8 cellular contexts compared by ENCODE assay signal in genomic region chr10:15369642-15370211, GRCh38. TPM values are rescaled to one million over a fixed set of nuclear protein-coding genes. Genes with fewer than 3 reads are reported as not detected.
DNase-seq lines count a peak whose midpoint lies in the region; ATAC-seq, FAIRE-seq and TF ChIP-seq lines count a peak whose summit lies in the region.

No MANE protein-coding gene starts in this region.

- H3K4me1 Mint-ChIP-seq in stimulated activated memory B cell treated with anti-CD40 and anti-IgM and Interleukin-4, amounts not matched to agents 10 μg/mL and 1 μg/mL and 100 μg/mL, for 72 hours = peaks cover 7% of the 10 kb centered on the region

- 20 to 22% methylated on average over 10 to 23 of the region's 23 CpGs for WGBS in body of pancreas, 2 donors

- CTCF ChIA-PET in A673 (lab: Charles Lee) = interaction anchor here (0.5 to 0.7 kb wide), 2 partner anchors 74 to 338 kb away, joined by 4 to 5 read pairs; no protein-coding TSS in a partner anchor
- CTCF ChIA-PET in HEK293T (lab: Yijun Ruan, JAX) = interaction anchor here (0.6 to 1.5 kb wide), 3 partner anchors 10 to 726 kb away, joined by 3 to 6 read pairs (median 3); no protein-coding TSS in a partner anchor

- no peak for FAIRE-seq in kidney (lab: Jason Lieb, UNC)

- no peaks in the 10 kb centered on the region for H3K36me3 Mint-ChIP-seq in stimulated activated memory B cell treated with anti-CD40 and anti-IgM and Interleukin-4, amounts not matched to agents 10 μg/mL and 1 μg/mL and 100 μg/mL, for 72 hours

- H3K9ac ChIP-seq in kidney (ENCODE audit: low read length in 2 of 2) = peak overlapping the region; percentile 48 to 68

- peaks cover 1% of the 10 kb centered on the region for H3K9me3 Mint-ChIP-seq in stimulated activated memory B cell treated with anti-CD40 and anti-IgM and Interleukin-4, amounts not matched to agents 10 μg/mL and 1 μg/mL and 100 μg/mL, for 72 hours

- ATAC-seq in body of pancreas (no peak), HG03457 (IDR thresholded peaks at IDR 0.05; ENCODE audit: unreplicated experiment) (no peak), HG03442 (IDR thresholded peaks at IDR 0.05; ENCODE audit: unreplicated experiment) (no peak)
- no peak for ATAC-seq in stimulated activated memory B cell treated with anti-CD40 and anti-IgM and Interleukin-4, amounts not matched to agents 10 μg/mL and 1 μg/mL and 100 μg/mL, for 72 hours

- H3K4me3 ChIP-seq in A673 (ENCODE audit: low read depth, low read length, poor library complexity, severe bottlenecking) (peak overlapping the region; percentile 67), body of pancreas (peak overlapping the region; percentile 40 to 53), kidney (ENCODE audit: low read length in 2 of 2) (peak overlapping the region; percentile 61 to 64)

- peaks cover 76% of the 10 kb centered on the region for H3K27me3 Mint-ChIP-seq in stimulated activated memory B cell treated with anti-CD40 and anti-IgM and Interleukin-4, amounts not matched to agents 10 μg/mL and 1 μg/mL and 100 μg/mL, for 72 hours

- TF ChIP-seq POLR2A in body of pancreas (IDR thresholded peaks at IDR 0.05) = no peak

- no peaks in the 10 kb centered on the region for H3K27me3 ChIP-seq in A673 (replicated peaks; ENCODE audit: insufficient read depth, low read depth, low read length, poor library complexity)
- no peaks in the 10 kb centered on the region for H3K27me3 ChIP-seq in body of pancreas

- intact Hi-C loops in A673 (cut with micrococcal nuclease; ENCODE audit: unreplicated experiment) (loop anchor here (2.0 to 5.0 kb wide), 2 partner anchors 107 to 161 kb away; no protein-coding TSS in a partner anchor), body of pancreas (cut with DNase I) (loop anchor here (5.0 to 10.0 kb wide), 2 partner anchors 105 to 157 kb away; no protein-coding TSS in a partner anchor), kidney (cut with DNase I) (loop anchor here (10.0 kb wide), 2 partner anchors 105 to 155 kb away; no protein-coding TSS in a partner anchor)

- H3K4me1 ChIP-seq in A673 (ENCODE audit: insufficient read depth, low read length, poor library complexity, severe bottlenecking) = peaks cover 6% of the 10 kb centered on the region
- peaks cover 20% of the 10 kb centered on the region for H3K4me1 ChIP-seq in body of pancreas
- H3K4me1 ChIP-seq in kidney (ENCODE audit: control insufficient read depth in 1 of 2, insufficient read depth in 1 of 2, low read depth in 1 of 2, low read length in 2 of 2) = peaks cover 3 to 5% of the 10 kb centered on the region in 2 donors

- H3K36me3 ChIP-seq in A673 (ENCODE audit: insufficient read depth, low read length, poor library complexity, severe bottlenecking) (no peaks in the 10 kb centered on the region), body of pancreas (replicated peaks in 1 of 2; ENCODE audit: insufficient read depth in 1 of 2, low read depth in 2 of 2) (no peaks in the 10 kb centered on the region), kidney (ENCODE audit: control insufficient read depth in 1 of 2, insufficient read depth in 2 of 2, low read length in 2 of 2) (no peaks in the 10 kb centered on the region)

- H3K4me3 Mint-ChIP-seq in stimulated activated memory B cell treated with anti-CD40 and anti-IgM and Interleukin-4, amounts not matched to agents 10 μg/mL and 1 μg/mL and 100 μg/mL, for 72 hours = peak overlapping the region; percentile 56

- POLR2A ChIA-PET in A673 (lab: Charles Lee; ENCODE audit: low non-redundant PET) = interaction anchor here (0.8 kb wide), 1 partner anchor 28 kb away, joined by 3 read pairs; no protein-coding TSS in a partner anchor
- POLR2A ChIA-PET in HEK293T (lab: Yijun Ruan, JAX) = interaction anchor here (0.7 to 1.2 kb wide), 4 partner anchors 8 to 201 kb away, joined by 3 to 6 read pairs (median 3); partner anchors contain the start of gene NMT2

- H3K27ac ChIP-seq in A673 (ENCODE audit: low read depth, low read length, poor library complexity, severe bottlenecking) (peak overlapping the region; percentile 88), body of pancreas (peak overlapping the region in 3 of 4 donors; percentile 73 to 79 (median 75)), kidney (ENCODE audit: low read depth in 2 of 2, low read length in 2 of 2) (peak overlapping the region; percentile 44 to 47)

- no peak for TF ChIP-seq CTCF in A673 (conservative IDR thresholded peaks at IDR 0.05; ENCODE audit: low read depth, low read length)
- TF ChIP-seq CTCF in body of pancreas (IDR thresholded peaks at IDR 0.05) = no peak
- TF ChIP-seq CTCF in kidney (IDR thresholded peaks at IDR 0.05; ENCODE audit: borderline replicate concordance, extremely low read depth, insufficient read depth) = no peak

- no peak for DNase-seq in A673 (ENCODE audit: low spot score)
- DNase-seq in HEK293T (ENCODE audit: extremely low spot score) = peak; percentile 32
- DNase-seq in body of pancreas = peak in 3 of 4 donors; percentile 22 to 26 (median 23)
- no peak for DNase-seq in kidney
- no peak for DNase-seq in AML-193 (lab: John Stamatoyannopoulos, UW)

- no peak overlapping the region for H3K27ac Mint-ChIP-seq in stimulated activated memory B cell treated with anti-CD40 and anti-IgM and Interleukin-4, amounts not matched to agents 10 μg/mL and 1 μg/mL and 100 μg/mL, for 72 hours

- H3K9me3 ChIP-seq in A673 (ENCODE audit: low read depth, low read length, poor library complexity, severe bottlenecking) = no peaks in the 10 kb centered on the region
- no peaks in the 10 kb centered on the region for H3K9me3 ChIP-seq in body of pancreas
- H3K9me3 ChIP-seq in kidney (ENCODE audit: control insufficient read depth in 1 of 2, low read length in 2 of 2) = no peaks in the 10 kb centered on the region

- BruUV-seq in A673 (replicated peaks; lab: Mats Ljungman, UMichigan) = no TSS peak

TF ChIP-seq in HEK293T, 16 proteins besides CTCF, POLR2A, EP300 and RAD21:
- TF ChIP-seq TARDBP (IDR thresholded peaks at IDR 0.05) (no peak), FOXM1 (IDR thresholded peaks at IDR 0.05; ENCODE audit: borderline replicate concordance) (no peak), SUZ12 (IDR thresholded peaks at IDR 0.05) (no peak), ARNT (IDR thresholded peaks at IDR 0.05) (no peak), LEF1 (IDR thresholded peaks at IDR 0.05; ENCODE audit: borderline replicate concordance) (no peak), BHLHE40 (IDR thresholded peaks at IDR 0.05; ENCODE audit: borderline replicate concordance) (no peak), FOXK2 (IDR thresholded peaks at IDR 0.05) (no peak), HDGF (IDR thresholded peaks at IDR 0.05; ENCODE audit: borderline replicate concordance) (no peak), PKNOX1 (IDR thresholded peaks at IDR 0.05) (no peak)

RNA-seq across cellular contexts. Expression of gene FAM171A1, which starts 1.4 kb away (rescaled TPM):
- 46.5 and 47.1 TPM in 2 replicates for total RNA-seq in A673 (2021)
- 10 to 100 TPM; 22.1 to 29.1 TPM for total RNA-seq in body of pancreas
- total RNA-seq in kidney = 53.0 TPM
- 30.4 TPM for polyA plus RNA-seq in kidney (ENCODE audit: insufficient read depth, low read depth, low replicate concordance)

Comparison
In these comparisons a context has a peak if more than half of its experiments do, and no peak if none do; other contexts are left out.
1. DNase-seq: peak in HEK293T (single experiment) and body of pancreas (3 of 4); none in A673 (single experiment), kidney (single experiment) and AML-193 (0 of 2).
2. Peak in every context shown above with its lines, with median percentiles within 50 percentile points of each other: H3K27ac ChIP-seq and H3K4me3 ChIP-seq.